1 cellular context compared by ENCODE assay signal in the genomic region with DNA sequence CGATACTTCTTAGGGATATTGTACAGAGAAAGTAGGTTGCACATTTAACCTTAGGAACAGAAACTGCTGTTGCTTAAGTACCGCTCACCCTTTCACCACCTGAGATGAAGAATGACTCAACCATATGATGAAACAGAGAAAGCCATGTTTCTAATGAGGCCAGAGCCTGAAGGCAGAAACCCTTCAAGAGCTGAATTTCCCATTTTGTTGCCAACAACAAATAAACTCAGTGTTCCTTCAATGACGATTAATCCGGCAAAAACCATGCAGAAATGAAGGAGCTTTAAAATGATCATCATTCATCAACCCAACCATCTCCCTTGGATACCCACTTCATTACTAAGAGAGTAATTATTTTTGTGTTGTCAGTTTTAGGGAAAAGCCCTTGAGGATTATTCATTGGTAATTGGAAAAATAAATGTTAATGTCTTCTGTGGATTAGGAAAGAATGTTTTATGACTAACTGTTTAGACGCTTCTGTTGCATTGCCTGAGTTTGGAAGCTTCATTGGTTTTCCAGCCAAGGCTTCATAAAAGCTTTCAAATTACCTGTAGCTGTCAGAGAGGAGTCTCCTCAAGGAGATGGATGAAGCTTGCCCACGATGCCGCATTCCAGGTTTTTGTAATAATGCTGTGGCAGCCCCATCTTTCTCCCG.
TF ChIP-seq lines count a peak whose summit lies in the region.

No MANE protein-coding gene starts in this region.

TF ChIP-seq in HCT116, 20 proteins besides CTCF, POLR2A, EP300 and RAD21 (continued from another document):
- TF ChIP-seq REST (IDR thresholded peaks at IDR 0.05; ENCODE audit: low read depth) = no peak
- TF ChIP-seq FOSL1 (IDR thresholded peaks at IDR 0.05; ENCODE audit: low read depth) = peak; percentile 57
- TF ChIP-seq ZFX (IDR thresholded peaks at IDR 0.05) = no peak
- TF ChIP-seq MAX (IDR thresholded peaks at IDR 0.05) = 0 out of 2 replicates have a peak, but pooled peaks have one; percentile 6
- TF ChIP-seq JUND (IDR thresholded peaks at IDR 0.05) = peak; percentile 29; the same call in 1 of the 2 replicates
TF ChIP-seq in HCT116: peak in this region for 6.
